In the genomic region with DNA sequence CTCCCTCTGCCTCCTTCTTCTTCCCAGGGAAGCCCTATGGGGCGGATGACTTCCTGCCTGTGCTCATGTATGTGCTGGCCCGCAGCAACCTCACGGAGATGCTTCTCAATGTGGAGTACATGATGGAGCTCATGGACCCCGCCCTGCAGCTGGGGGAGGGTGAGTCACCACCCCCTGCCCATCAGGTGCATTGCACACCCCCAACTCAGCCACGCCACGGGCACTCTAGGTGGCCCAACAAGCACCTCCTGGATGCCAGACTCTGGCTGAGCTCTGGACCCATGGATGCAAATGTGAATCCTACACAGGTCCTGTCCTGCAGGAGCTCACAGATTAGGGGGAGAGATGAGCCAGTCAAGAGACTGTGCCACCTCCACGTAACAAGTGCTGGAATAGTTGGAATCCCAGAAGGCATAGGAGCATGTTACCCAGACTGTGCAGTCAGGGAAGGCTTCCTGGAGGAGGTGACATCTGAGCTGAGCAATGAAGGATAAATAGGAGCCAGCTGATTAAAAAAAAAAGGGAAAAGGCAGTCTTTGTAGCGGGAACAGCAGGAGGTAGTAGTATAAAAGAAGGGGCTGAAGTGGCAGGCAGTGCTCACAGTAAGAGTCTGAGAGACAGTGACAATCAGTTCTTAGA, we compare ENCODE assay signal across 1 cellular context.
TF ChIP-seq lines count a peak whose summit lies in the region.

No MANE protein-coding gene starts in this region.

TF ChIP-seq in K562, 482 proteins besides CTCF, POLR2A, EP300 and RAD21 (continued from another document):
- TF ChIP-seq DLX4 (CRISPR knock-in tag; IDR thresholded peaks at IDR 0.05) (no peak), RBM34 (IDR thresholded peaks at IDR 0.05; ENCODE audit: borderline replicate concordance, insufficient read depth, low read length) (no peak), ZFP36 (IDR thresholded peaks at IDR 0.05; ENCODE audit: low read depth, low read length, partially characterized antibody) (peak; percentile 96)
